Comparison of ENCODE assay signal across 30 cellular contexts in the genomic region with DNA sequence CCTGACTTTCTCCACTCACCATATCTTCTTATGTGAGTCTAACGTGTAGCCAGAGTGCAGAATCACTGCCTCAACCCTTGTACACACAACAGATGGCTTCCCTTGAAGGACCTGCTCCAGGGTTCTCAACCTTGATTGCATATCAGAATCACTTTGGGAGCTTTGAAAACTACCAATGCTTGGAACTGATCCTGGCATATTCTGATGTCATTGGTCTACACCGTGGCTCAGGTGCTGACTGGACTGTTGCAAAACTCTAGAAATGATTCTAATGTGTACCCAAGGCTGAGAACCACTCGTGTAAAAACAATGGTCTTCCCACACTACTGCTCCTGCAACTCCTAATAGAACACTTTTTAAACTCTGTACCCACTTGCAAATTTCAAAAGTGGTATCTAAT. TPM values are rescaled to one million over a fixed set of nuclear protein-coding genes. Genes with fewer than 3 reads are reported as not detected.
"Had no signal": no experiment of that assay in that cellular context is flagged by ENCODE, and none has a peak within 500 bp of the region (broad histone marks: within the 10 kb centered on the region; RNA-seq: fewer than 3 reads in every experiment).

No MANE protein-coding gene starts in this region.

- H3K9me3 ChIP-seq: mucosa of descending colon, right atrium auricular region, right lobe of liver, tibial nerve, vagina had no signal

- H3K27me3 ChIP-seq: hepatocyte, right atrium auricular region, right lobe of liver, tibial nerve, vagina had no signal

- H3K4me3 ChIP-seq: heart right ventricle, hepatocyte, left ventricle myocardium inferior, mucosa of descending colon, right atrium auricular region, right lobe of liver, smooth muscle cell, tibial nerve, vagina had no signal

- H3K27ac ChIP-seq: heart right ventricle, hepatocyte, left ventricle myocardium inferior, parathyroid adenoma, right atrium auricular region, right lobe of liver, tibial nerve, vagina had no signal

- H3K36me3 ChIP-seq: heart right ventricle, left ventricle myocardium inferior, right atrium auricular region, right lobe of liver, tibial nerve, vagina had no signal

- DNase-seq: heart right ventricle; kidney; left colon; left ventricle myocardium inferior; midbrain; mucosa of descending colon; naive thymus-derived CD4-positive, alpha-beta T cell; nucleus accumbens; right lobe of liver; stimulated activated CD4-positive, alpha-beta T cell treated with anti-CD3 and anti-CD28 coated beads, Interleukin-1b, Interleukin-23, amount 100 ng/mL, for 48 hours; stimulated activated CD4-positive, alpha-beta T cell treated with anti-CD3 and anti-CD28 coated beads, Interleukin-2, amount 100 ng/mL, for 48 hours; stimulated activated CD4-positive, alpha-beta T cell treated with anti-CD3 and anti-CD28 coated beads, Interleukin-4, amount 100 ng/mL, for 4 hours; stimulated activated CD8-positive, alpha-beta memory T cell treated with anti-CD3 and anti-CD28 coated beads, Interleukin-4, amount 100 ng/mL, for 48 hours; stimulated activated naive CD4-positive, alpha-beta T cell treated with Interleukin-2 at 50 U/mL for 16 hours; stimulated activated naive CD8-positive, alpha-beta T cell treated with anti-CD3 and anti-CD28 coated beads, Interleukin-15, amount 100 ng/mL, for 72 hours; substantia nigra had no signal

- ATAC-seq: heart right ventricle; left colon; mucosa of descending colon; naive thymus-derived CD4-positive, alpha-beta T cell; right lobe of liver; stimulated activated memory B cell treated with anti-CD40 and anti-IgM and Interleukin-4, amounts not matched to agents 10 μg/mL and 1 μg/mL and 100 μg/mL, for 72 hours; stimulated activated naive CD8-positive, alpha-beta T cell treated with anti-CD3 and anti-CD28 coated beads, Interleukin-15, amount 100 ng/mL, for 72 hours had no signal

- H3K4me1 ChIP-seq: heart right ventricle, left ventricle myocardium inferior, parathyroid adenoma, right atrium auricular region, right lobe of liver, tibial nerve, vagina had no signal

RNA-seq across cellular contexts. Expression of gene TMEM132D, which starts 18.5 kb away (rescaled TPM):
- total RNA-seq: heart right ventricle; left ventricle myocardium inferior; lower leg skin; lung microvascular endothelial cell; mesenteric fat pad; myocyte; naive thymus-derived CD4-positive, alpha-beta T cell; osteoblast; posterior vena cava; pulmonary artery endothelial cell; right atrium auricular region; smooth muscle cell; vagina had no signal
